ENCODE assay signal across 17 cellular contexts in the genomic region with DNA sequence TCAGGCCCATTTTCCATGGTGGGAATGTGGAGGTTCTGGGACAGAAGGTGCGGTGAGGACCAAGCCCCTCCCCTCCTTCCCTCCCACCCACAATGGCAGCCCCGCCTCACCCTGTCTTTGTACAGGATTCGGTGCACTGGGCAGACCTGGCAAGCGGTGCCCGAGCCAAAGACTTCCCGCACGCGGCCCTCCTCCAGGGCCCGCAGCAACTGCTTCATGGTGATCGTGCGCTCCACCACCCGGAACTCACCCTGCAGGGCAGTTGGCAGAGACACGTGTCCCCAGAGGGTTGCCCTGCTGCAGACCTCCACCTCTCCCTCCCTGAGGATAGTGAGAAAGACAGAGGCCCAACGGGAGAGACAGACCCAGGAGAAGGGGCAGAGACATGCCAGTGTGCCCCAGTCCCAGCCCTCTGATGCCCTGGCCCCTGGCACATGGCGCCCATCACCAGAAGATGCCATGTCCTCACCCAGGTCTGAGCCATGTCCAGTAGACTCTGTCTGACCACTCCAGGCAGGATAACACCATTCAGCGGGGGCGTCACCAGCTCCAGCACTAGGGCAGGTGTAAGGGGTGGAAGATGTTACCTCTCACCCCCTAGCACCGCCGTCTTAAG. TPM values are rescaled to one million over a fixed set of nuclear protein-coding genes. Genes with fewer than 3 reads are reported as not detected.
A peak's percentile ranks its signal among the peaks of the same experiment; 100 is the strongest.
DNase-seq lines count a peak whose midpoint lies in the region; ATAC-seq and TF ChIP-seq lines count a peak whose summit lies in the region.
"Had no signal": no experiment of that assay in that cellular context is flagged by ENCODE, and none has a peak within 500 bp of the region (broad histone marks: within the 10 kb centered on the region; RNA-seq: fewer than 3 reads in every experiment).

No MANE protein-coding gene starts in this region.

- no peaks in the 10 kb centered on the region for H3K4me1 ChIP-seq in HEK293 (ENCODE audit: control insufficient read depth, insufficient read depth, low read length)
- H3K4me1 ChIP-seq in body of pancreas, result peaks cover 17% of the 10 kb centered on the region
- peaks cover 0 to 6% of the 10 kb centered on the region in 2 donors for H3K4me1 ChIP-seq in muscle layer of duodenum (ENCODE audit: control insufficient read depth in 1 of 2, insufficient read depth in 2 of 2, low read length in 2 of 2)
- peaks cover 0 to 23% (median 17%) of the 10 kb centered on the region in 4 donors for H3K4me1 ChIP-seq in tibial artery
- H3K4me1 ChIP-seq: BE2C had no signal

- POLR2A ChIA-PET in HEK293 (lab: Yijun Ruan, JAX), result interaction anchor here (0.5 to 2.7 kb wide), 5 partner anchors 14 to 169 kb away, joined by 3 to 28 read pairs (median 6); a partner anchor contains a TSS

- TF ChIP-seq CTCF in HEK293 (tag by site-specific recombination; IDR thresholded peaks at IDR 0.05) (no peak), body of pancreas (IDR thresholded peaks at IDR 0.05) (no peak), tibial artery (IDR thresholded peaks at IDR 0.05) (no peak)

- H3K9me3 ChIP-seq in HEK293 (ENCODE audit: control insufficient read depth, insufficient read depth, low read depth, low read length) (no peaks in the 10 kb centered on the region), body of pancreas (no peaks in the 10 kb centered on the region), muscle layer of duodenum (ENCODE audit: control insufficient read depth in 1 of 2, low read length in 2 of 2) (no peaks in the 10 kb centered on the region), tibial artery (no peaks in the 10 kb centered on the region)
- H3K9me3 ChIP-seq: BE2C, left lung had no signal

- no peaks in the 10 kb centered on the region for H3K27me3 ChIP-seq in body of pancreas
- H3K27me3 ChIP-seq in muscle layer of duodenum (ENCODE audit: low read depth, low read length), result no peaks in the 10 kb centered on the region
- no peaks in the 10 kb centered on the region for H3K27me3 ChIP-seq in tibial artery
- H3K27me3 ChIP-seq: BE2C, left lung had no signal

- peak overlapping the region; percentile 22; the same call in 1 of the 2 replicates for H3K27ac ChIP-seq in HEK293 (ENCODE audit: extremely low read depth, low read depth, low read length)
- H3K27ac ChIP-seq in body of pancreas, result peak overlapping the region in 3 of 4 donors; percentile 76 to 82 (median 81)
- peak overlapping the region; percentile 89 for H3K27ac ChIP-seq in muscle layer of duodenum (ENCODE audit: low read length)
- H3K27ac ChIP-seq in tibial artery, result peak overlapping the region; percentile 80 to 86

- H3K36me3 ChIP-seq in HEK293 (ENCODE audit: control insufficient read depth in 2 of 2, insufficient read depth in 1 of 2, low read length in 2 of 2) (peaks cover 0 to 8% of the 10 kb centered on the region in 2 experiments; a peak in 2 of 3 replicates), body of pancreas (replicated peaks in 1 of 2; ENCODE audit: insufficient read depth in 1 of 2, low read depth in 2 of 2) (peaks cover 0 to 2% of the 10 kb centered on the region in 2 donors), muscle layer of duodenum (ENCODE audit: control insufficient read depth in 1 of 2, insufficient read depth in 2 of 2, low read length in 2 of 2) (no peaks in the 10 kb centered on the region), tibial artery (peaks cover 0 to 35% (median 14%) of the 10 kb centered on the region in 3 donors)
- H3K36me3 ChIP-seq: BE2C had no signal

- DNase-seq in body of pancreas, result no peak
- DNase-seq in tibial artery, result no peak
- DNase-seq in T-helper 1 cell, result no peak
- DNase-seq in AG08396 (ENCODE audit: low spot score), result no peak
- DNase-seq: activated CD4-positive, alpha-beta T cell treated with anti-CD3 and anti-CD28 coated beads for 1 hour; activated effector memory CD4-positive, alpha-beta T cell treated with anti-CD3 and anti-CD28 coated beads, Interleukin-2, amount 50 U/mL, for 16 hours; amniotic stem cell; BE2C; foreskin melanocyte; left lung; NCI-H1092; NCI-H524 had no signal

- 85% methylated on average over 18 of the region's 19 CpGs; no CpG with 5 or more reads in 1 of the 2 donors for WGBS in body of pancreas, 2 donors

- CTCF ChIA-PET in HEK293 (lab: Yijun Ruan, JAX), result interaction anchor here (1.1 to 3.7 kb wide), 13 partner anchors 10 to 402 kb away, joined by 3 to 101 read pairs (median 11); a partner anchor contains a TSS

- ATAC-seq in body of pancreas (no peak), HG02981 (IDR thresholded peaks at IDR 0.05; ENCODE audit: unreplicated experiment) (no peak)
- ATAC-seq: GM23338 had no signal

- intact Hi-C loops in body of pancreas (cut with DNase I), result loop anchor here (5.0 kb wide), 1 partner anchor 36 kb away; no protein-coding TSS in a partner anchor
- intact Hi-C loops in tibial artery (cut with DNase I; ENCODE audit: low total_unique reads), result loop anchor here (5.0 kb wide), 1 partner anchor 176 kb away; no protein-coding TSS in a partner anchor

- H3K4me3 ChIP-seq in HEK293 (ENCODE audit: low read depth, low read length) (no peak overlapping the region), body of pancreas (no peak overlapping the region), muscle layer of duodenum (ENCODE audit: low read depth in 1 of 2, low read length in 2 of 2) (no peak overlapping the region), tibial artery (no peak overlapping the region)
- H3K4me3 ChIP-seq: GM23338, left lung had no signal

- no peak for TF ChIP-seq POLR2A in body of pancreas (IDR thresholded peaks at IDR 0.05)

TF ChIP-seq in HEK293, 187 proteins besides CTCF, POLR2A, EP300 and RAD21 (continues in another document):
- TF ChIP-seq ZNF184 (tag by site-specific recombination; IDR thresholded peaks at IDR 0.05) (no peak), ZNF629 (tag by site-specific recombination; IDR thresholded peaks at IDR 0.05) (no peak), ZNF677 (tag by site-specific recombination; IDR thresholded peaks at IDR 0.05) (no peak), ZNF211 (tag by site-specific recombination; IDR thresholded peaks at IDR 0.05; ENCODE audit: low read depth) (no peak), ZNF48 (tag by site-specific recombination; IDR thresholded peaks at IDR 0.05) (no peak), KLF7 (tag by site-specific recombination; IDR thresholded peaks at IDR 0.05; ENCODE audit: borderline replicate concordance) (no peak), ZNF785 (tag by site-specific recombination; IDR thresholded peaks at IDR 0.05) (no peak), OVOL3 (tag by site-specific recombination; IDR thresholded peaks at IDR 0.05) (no peak), KLF9 (tag by site-specific recombination; IDR thresholded peaks at IDR 0.05; ENCODE audit: low read depth) (no peak), ZBTB1 (tag by site-specific recombination; IDR thresholded peaks at IDR 0.05) (no peak), ZNF837 (tag by site-specific recombination; IDR thresholded peaks at IDR 0.05) (no peak), ZNF112 (tag by site-specific recombination; IDR thresholded peaks at IDR 0.05) (no peak)
- TF ChIP-seq, protein P1, sequence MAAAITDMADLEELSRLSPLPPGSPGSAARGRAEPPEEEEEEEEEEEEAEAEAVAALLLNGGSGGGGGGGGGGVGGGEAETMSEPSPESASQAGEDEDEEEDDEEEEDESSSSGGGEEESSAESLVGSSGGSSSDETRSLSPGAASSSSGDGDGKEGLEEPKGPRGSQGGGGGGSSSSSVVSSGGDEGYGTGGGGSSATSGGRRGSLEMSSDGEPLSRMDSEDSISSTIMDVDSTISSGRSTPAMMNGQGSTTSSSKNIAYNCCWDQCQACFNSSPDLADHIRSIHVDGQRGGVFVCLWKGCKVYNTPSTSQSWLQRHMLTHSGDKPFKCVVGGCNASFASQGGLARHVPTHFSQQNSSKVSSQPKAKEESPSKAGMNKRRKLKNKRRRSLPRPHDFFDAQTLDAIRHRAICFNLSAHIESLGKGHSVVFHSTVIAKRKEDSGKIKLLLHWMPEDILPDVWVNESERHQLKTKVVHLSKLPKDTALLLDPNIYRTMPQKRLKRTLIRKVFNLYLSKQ (tag by site-specific recombination; IDR thresholded peaks at IDR 0.05; ENCODE audit: borderline replicate concordance), result no peak
- TF ChIP-seq, protein P2, sequence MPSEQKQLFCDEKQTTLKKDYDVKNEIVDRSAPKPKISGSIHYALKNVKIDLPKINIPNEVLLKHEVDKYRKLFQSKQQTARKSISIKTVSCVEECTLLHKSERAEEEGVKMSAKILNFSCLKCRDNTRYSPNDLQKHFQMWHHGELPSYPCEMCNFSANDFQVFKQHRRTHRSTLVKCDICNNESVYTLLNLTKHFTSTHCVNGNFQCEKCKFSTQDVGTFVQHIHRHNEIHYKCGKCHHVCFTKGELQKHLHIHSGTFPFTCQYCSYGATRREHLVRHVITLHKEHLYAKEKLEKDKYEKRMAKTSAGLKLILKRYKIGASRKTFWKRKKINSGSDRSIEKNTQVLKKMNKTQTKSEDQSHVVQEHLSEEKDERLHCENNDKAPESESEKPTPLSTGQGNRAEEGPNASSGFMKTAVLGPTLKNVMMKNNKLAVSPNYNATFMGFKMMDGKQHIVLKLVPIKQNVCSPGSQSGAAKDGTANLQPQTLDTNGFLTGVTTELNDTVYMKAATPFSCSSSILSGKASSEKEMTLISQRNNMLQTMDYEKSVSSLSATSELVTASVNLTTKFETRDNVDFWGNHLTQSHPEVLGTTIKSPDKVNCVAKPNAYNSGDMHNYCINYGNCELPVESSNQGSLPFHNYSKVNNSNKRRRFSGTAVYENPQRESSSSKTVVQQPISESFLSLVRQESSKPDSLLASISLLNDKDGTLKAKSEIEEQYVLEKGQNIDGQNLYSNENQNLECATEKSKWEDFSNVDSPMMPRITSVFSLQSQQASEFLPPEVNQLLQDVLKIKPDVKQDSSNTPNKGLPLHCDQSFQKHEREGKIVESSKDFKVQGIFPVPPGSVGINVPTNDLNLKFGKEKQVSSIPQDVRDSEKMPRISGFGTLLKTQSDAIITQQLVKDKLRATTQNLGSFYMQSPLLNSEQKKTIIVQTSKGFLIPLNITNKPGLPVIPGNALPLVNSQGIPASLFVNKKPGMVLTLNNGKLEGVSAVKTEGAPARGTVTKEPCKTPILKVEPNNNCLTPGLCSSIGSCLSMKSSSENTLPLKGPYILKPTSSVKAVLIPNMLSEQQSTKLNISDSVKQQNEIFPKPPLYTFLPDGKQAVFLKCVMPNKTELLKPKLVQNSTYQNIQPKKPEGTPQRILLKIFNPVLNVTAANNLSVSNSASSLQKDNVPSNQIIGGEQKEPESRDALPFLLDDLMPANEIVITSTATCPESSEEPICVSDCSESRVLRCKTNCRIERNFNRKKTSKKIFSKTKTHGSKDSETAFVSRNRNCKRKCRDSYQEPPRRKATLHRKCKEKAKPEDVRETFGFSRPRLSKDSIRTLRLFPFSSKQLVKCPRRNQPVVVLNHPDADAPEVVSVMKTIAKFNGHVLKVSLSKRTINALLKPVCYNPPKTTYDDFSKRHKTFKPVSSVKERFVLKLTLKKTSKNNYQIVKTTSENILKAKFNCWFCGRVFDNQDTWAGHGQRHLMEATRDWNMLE (tag by site-specific recombination; conservative IDR thresholded peaks at IDR 0.05; ENCODE audit: low read depth), result no peak

RNA-seq across cellular contexts. Expression of a gene that starts 14.3 kb away (rescaled TPM):
- total RNA-seq in body of pancreas, result 10 to 100 TPM; 34.5 to 56.0 TPM

RNA-seq across cellular contexts. Expression of a gene that starts 39.7 kb away (rescaled TPM):
- 1 to 10 TPM; 2.1 to 3.3 TPM for total RNA-seq in body of pancreas

RNA-seq across cellular contexts. Expression of a gene that starts 41.3 kb away (rescaled TPM):
- total RNA-seq in body of pancreas, result not detected
- total RNA-seq: left lung, myocyte had no signal

RNA-seq across cellular contexts. Expression of a gene that starts 44.1 kb away (rescaled TPM):
- 10 to 100 TPM; 14.8 to 79.1 TPM for total RNA-seq in body of pancreas

RNA-seq across cellular contexts. Expression of a gene that starts 49.9 kb away (rescaled TPM):
- total RNA-seq in body of pancreas, result 10 to 100 TPM in 1 of 2 donors, 1 to 10 TPM in 1; 1.6 to 14.5 TPM

Comparison
In these comparisons a context has a peak if more than half of its experiments do, and no peak if none do; other contexts are left out.
1. H3K27ac ChIP-seq: peak in every context shown above with its lines; median percentile 89 in muscle layer of duodenum; 83 in tibial artery; 81 in body of pancreas; 22 in HEK293.